ENCODE assay signal across 27 cellular contexts in genomic region chr14:95623195-95623594, GRCh38.
A peak's percentile ranks its signal among the peaks of the same experiment; 100 is the strongest.
DNase-seq lines count a peak whose midpoint lies in the region; ATAC-seq and TF ChIP-seq lines count a peak whose summit lies in the region.
"Had no signal": no experiment of that assay in that cellular context is flagged by ENCODE, and none has a peak within 500 bp of the region (broad histone marks: within the 10 kb centered on the region; RNA-seq: fewer than 3 reads in every experiment).

No MANE protein-coding gene starts in this region.

- DNase-seq in MCF 10A (ENCODE audit: unreplicated experiment) (peak; percentile 5), mammary epithelial cell (no peak), adrenal gland (peak; percentile 18 to 65 (median 46)), ovary (peak; percentile 44 to 75 (median 58)), trophoblast cell (no peak), cortex of kidney (lab: John Stamatoyannopoulos, UW) (no peak)
- DNase-seq: ACHN; C1 segment of cervical spinal cord; CD4-positive, alpha-beta memory T cell; COR-L47; EL; GDM1; HCEC 1CT; KBM-7; MM.1S; NCI-H1048; NCI-H1417; NCI-H1694; NCI-H2081; NCI-H2227 treated with DMSO at 0.1 percent for 48 hours; NCI-H69; Right ventricle myocardium superior; RPMI8226 had no signal

- peaks cover 65% of the 10 kb centered on the region for H3K27me3 Mint-ChIP-seq in MCF 10A (ENCODE audit: insufficient read depth, unreplicated experiment)

- POLR2A ChIA-PET in MCF 10A (lab: Yijun Ruan, JAX): no interaction called here
- POLR2A ChIA-PET in HEK293 (lab: Yijun Ruan, JAX): no interaction called here

- no peaks in the 10 kb centered on the region for H3K79me1 ChIP-seq in trophoblast cell (ENCODE audit: low read length)

- no peak overlapping the region for H3K23ac ChIP-seq in trophoblast cell (ENCODE audit: low read length)

- dilution Hi-C loops in mammary epithelial cell (cut with HindIII; ENCODE audit: low sequenced_read_pairs): no loop called here

- H2BK120ac ChIP-seq in trophoblast cell (ENCODE audit: insufficient read depth, low read length, poor library complexity): no peak overlapping the region

- CTCF ChIA-PET in MCF 10A (lab: Yijun Ruan, JAX) (interaction anchor here (0.6 kb wide), 1 partner anchor 47 kb away, joined by 3 read pairs; no protein-coding TSS in a partner anchor), mammary epithelial cell (lab: Charles Lee; ENCODE audit: low non-redundant PET) (no interaction called here), HEK293 (lab: Yijun Ruan, JAX) (no interaction called here)

- H4K91ac ChIP-seq in trophoblast cell (ENCODE audit: low read depth, low read length): no peak overlapping the region

- no peak overlapping the region for H2AK5ac ChIP-seq in trophoblast cell (ENCODE audit: low read length)

- ATAC-seq in HG02852 (IDR thresholded peaks at IDR 0.05; ENCODE audit: unreplicated experiment): no peak
- ATAC-seq: GM12878 had no signal

- H3K9ac ChIP-seq in mammary epithelial cell (ENCODE audit: insufficient read depth, low read length) (no peak overlapping the region), trophoblast cell (ENCODE audit: low read length) (no peak overlapping the region)

- H3K4me3 ChIP-seq in mammary epithelial cell (replicated peaks in 1 of 3; ENCODE audit: insufficient read depth in 1 of 3, low read depth in 2 of 3, low read length in 3 of 3) (no peak overlapping the region), HEK293 (ENCODE audit: low read depth, low read length) (no peak overlapping the region), adrenal gland (no peak overlapping the region), ovary (no peak overlapping the region), trophoblast cell (ENCODE audit: low read depth, low read length) (no peak overlapping the region)
- H3K4me3 ChIP-seq: GM12878 had no signal

- TF ChIP-seq CTCF in MCF 10A (IDR thresholded peaks at IDR 0.05; ENCODE audit: unreplicated experiment) (no peak), mammary epithelial cell (conservative IDR thresholded peaks at IDR 0.05 in 1 of 2, IDR thresholded peaks at IDR 0.05 in 1 of 2; ENCODE audit: extremely low read depth in 1 of 2, insufficient read depth in 1 of 2, low read depth in 1 of 2, low read length in 2 of 2) (no peak), HEK293 (tag by site-specific recombination; IDR thresholded peaks at IDR 0.05) (no peak), adrenal gland (IDR thresholded peaks at IDR 0.05) (no peak), ovary (IDR thresholded peaks at IDR 0.05) (no peak)

- no peak for TF ChIP-seq EP300 in ovary (IDR thresholded peaks at IDR 0.05)

- H3K79me2 ChIP-seq in mammary epithelial cell (ENCODE audit: insufficient read depth, low read length): no peaks in the 10 kb centered on the region
- no peaks in the 10 kb centered on the region for H3K79me2 ChIP-seq in trophoblast cell (ENCODE audit: control insufficient read depth, insufficient read depth, low read length, poor library complexity)

- intact Hi-C loops in MCF 10A (cut with micrococcal nuclease): no loop called here
- intact Hi-C loops in mammary epithelial cell (cut with micrococcal nuclease): no loop called here
- intact Hi-C loops in adrenal gland (cut with DNase I): no loop called here
- intact Hi-C loops in ovary (cut with DNase I): no loop called here

- H3K36me3 ChIP-seq in mammary epithelial cell (ENCODE audit: insufficient read depth, low read length) (no peaks in the 10 kb centered on the region), HEK293 (ENCODE audit: control insufficient read depth in 2 of 2, insufficient read depth in 1 of 2, low read length in 2 of 2) (no peaks in the 10 kb centered on the region), adrenal gland (replicated peaks in 1 of 2) (no peaks in the 10 kb centered on the region), ovary (no peaks in the 10 kb centered on the region), trophoblast cell (ENCODE audit: control insufficient read depth in 1 of 2, insufficient read depth in 2 of 2, low read length in 2 of 2) (no peaks in the 10 kb centered on the region)

- H3K4ac ChIP-seq in trophoblast cell (ENCODE audit: low read depth, low read length): no peak overlapping the region

- H4K8ac ChIP-seq in trophoblast cell (ENCODE audit: low read depth, low read length): no peak overlapping the region

- H3K36me3 Mint-ChIP-seq in MCF 10A (ENCODE audit: insufficient read depth, unreplicated experiment): no peaks in the 10 kb centered on the region
- H3K36me3 Mint-ChIP-seq: CD4-positive, alpha-beta memory T cell had no signal

- H4K20me1 ChIP-seq in mammary epithelial cell (ENCODE audit: insufficient read depth, low read length): no peaks in the 10 kb centered on the region

- no peak overlapping the region for H4K12ac ChIP-seq in trophoblast cell (ENCODE audit: low read depth, low read length)

- no peaks in the 10 kb centered on the region for H3K4me1 ChIP-seq in mammary epithelial cell (ENCODE audit: insufficient read depth, low read length)
- no peaks in the 10 kb centered on the region for H3K4me1 ChIP-seq in HEK293 (ENCODE audit: control insufficient read depth, insufficient read depth, low read length)
- H3K4me1 ChIP-seq in adrenal gland (replicated peaks in 1 of 2): no peaks in the 10 kb centered on the region
- H3K4me1 ChIP-seq in ovary (ENCODE audit: insufficient read depth): no peaks in the 10 kb centered on the region
- H3K4me1 ChIP-seq in trophoblast cell (ENCODE audit: control insufficient read depth in 1 of 2, insufficient read depth in 2 of 2, low read length in 2 of 2): peaks cover 0 to 2% of the 10 kb centered on the region in 2 experiments

- no peak overlapping the region for H3K27ac Mint-ChIP-seq in MCF 10A (ENCODE audit: low read depth, unreplicated experiment)

- H3K4me3 Mint-ChIP-seq in MCF 10A (ENCODE audit: unreplicated experiment): no peak overlapping the region
- H3K4me3 Mint-ChIP-seq: CD4-positive, alpha-beta memory T cell had no signal

- no peak overlapping the region for H2BK12ac ChIP-seq in trophoblast cell (ENCODE audit: low read length)

- TF ChIP-seq POLR2A in adrenal gland (IDR thresholded peaks at IDR 0.05): no peak
- no peak for TF ChIP-seq POLR2A in ovary (IDR thresholded peaks at IDR 0.05)

- in situ Hi-C loops in mammary epithelial cell (cut with MboI; ENCODE audit: low sequenced_read_pairs in 2 of 2): no loop called here

- no peak overlapping the region for H2AFZ ChIP-seq in mammary epithelial cell (ENCODE audit: low read depth, low read length)
- no peak overlapping the region for H2AFZ ChIP-seq in trophoblast cell (ENCODE audit: insufficient read depth, low read length, poor library complexity)

- H3K9me3 Mint-ChIP-seq in MCF 10A (ENCODE audit: unreplicated experiment): peaks cover 15% of the 10 kb centered on the region

- no peak overlapping the region for H3K18ac ChIP-seq in trophoblast cell (ENCODE audit: low read length)

- no peak overlapping the region for H2BK5ac ChIP-seq in trophoblast cell (ENCODE audit: low read depth, low read length, poor library complexity)

- 39% methylated on average over 5 of the region's 5 CpGs for WGBS in mammary epithelial cell (ENCODE audit: low coverage, missing lambda C conversion rate)
- 25 to 30% (median 27%) methylated on average over 5 of the region's 5 CpGs for WGBS in adrenal gland, 4 donors
- WGBS in ovary, 3 donors: 2 to 23% (median 3%) methylated on average over 5 of the region's 5 CpGs
- no CpG with 5 or more reads among the region's 5 CpGs for WGBS in trophoblast cell (ENCODE audit: extremely low coverage, insufficient coverage, insufficient read length)

- BruUV-seq in MCF 10A (replicated peaks; lab: Mats Ljungman, UMichigan): no TSS peak
- BruUV-seq in mammary epithelial cell (replicated peaks; lab: Mats Ljungman, UMichigan): no TSS peak

- H3K9me3 ChIP-seq in mammary epithelial cell (replicated peaks; ENCODE audit: insufficient read depth, low read length) (no peaks in the 10 kb centered on the region), HEK293 (ENCODE audit: control insufficient read depth, insufficient read depth, low read depth, low read length) (no peaks in the 10 kb centered on the region), adrenal gland (replicated peaks in 1 of 3) (no peaks in the 10 kb centered on the region), ovary (no peaks in the 10 kb centered on the region), trophoblast cell (ENCODE audit: insufficient read depth, low read depth, low read length) (no peaks in the 10 kb centered on the region)

- H3K27ac ChIP-seq in mammary epithelial cell (ENCODE audit: insufficient read depth, low read depth, low read length): no peak overlapping the region
- H3K27ac ChIP-seq in HEK293 (ENCODE audit: extremely low read depth, low read depth, low read length): no peak overlapping the region
- H3K27ac ChIP-seq in adrenal gland: no peak overlapping the region
- H3K27ac ChIP-seq in ovary: peak overlapping the region in 1 of 2 donors; percentile 55
- no peak overlapping the region for H3K27ac ChIP-seq in trophoblast cell (ENCODE audit: low read depth, low read length)
- H3K27ac ChIP-seq: 22Rv1 had no signal

- no peaks in the 10 kb centered on the region for H3K4me1 Mint-ChIP-seq in MCF 10A (ENCODE audit: insufficient read depth, unreplicated experiment)

- H3K4me2 ChIP-seq in mammary epithelial cell (ENCODE audit: insufficient read depth, low read depth, low read length) (no peak overlapping the region), trophoblast cell (ENCODE audit: low read length) (no peak overlapping the region)

- no peaks in the 10 kb centered on the region for H3K27me3 ChIP-seq in mammary epithelial cell (ENCODE audit: insufficient read depth, low read length)
- H3K27me3 ChIP-seq in adrenal gland: no peaks in the 10 kb centered on the region
- no peaks in the 10 kb centered on the region for H3K27me3 ChIP-seq in ovary
- H3K27me3 ChIP-seq in trophoblast cell (ENCODE audit: insufficient read depth, low read length): no peaks in the 10 kb centered on the region

- H3K14ac ChIP-seq in trophoblast cell (ENCODE audit: low read length): no peak overlapping the region

Comparison
In these comparisons a context has a peak if more than half of its experiments do, and no peak if none do; other contexts are left out.
1. DNase-seq: peak in MCF 10A (single experiment), adrenal gland (7 of 7) and ovary (5 of 5); none in mammary epithelial cell (single experiment), trophoblast cell (0 of 2) and cortex of kidney (single experiment).